18 cellular contexts compared by ENCODE assay signal in genomic region chr11:44005076-44005800, GRCh38. TPM values are rescaled to one million over a fixed set of nuclear protein-coding genes. Genes with fewer than 3 reads are reported as not detected.
DNase-seq lines count a peak whose midpoint lies in the region; ATAC-seq and TF ChIP-seq lines count a peak whose summit lies in the region.
"Had no signal": no experiment of that assay in that cellular context is flagged by ENCODE, and none has a peak within 500 bp of the region (broad histone marks: within the 10 kb centered on the region; RNA-seq: fewer than 3 reads in every experiment).

No MANE protein-coding gene starts in this region.

- CTCF ChIA-PET in WTC11 (lab: Charles Lee): interaction anchor here (0.6 to 3.0 kb wide), 7 partner anchors 17 to 115 kb away, joined by 3 to 10 read pairs (median 4); no protein-coding TSS in a partner anchor

- no peaks in the 10 kb centered on the region for H3K9me3 Mint-ChIP-seq in WTC11
- H3K9me3 Mint-ChIP-seq in neural progenitor cell: no peaks in the 10 kb centered on the region
- H3K9me3 Mint-ChIP-seq: activated T-helper 1 cell treated with anti-CD3 and anti-CD28 coated beads, Interleukin-12 subunit alpha, Interleukin-12 subunit beta, Interleukin-2, Interleukin-4 antibody, amounts not matched to agents 30 ng/mL and 10 ng/mL and 1 ng/mL, durations not matched to agents 14 hours and 24 hours and 36 hours; immature natural killer cell had no signal

- no peaks in the 10 kb centered on the region for H3K9me3 ChIP-seq in neural progenitor cell (ENCODE audit: low read depth)
- no peaks in the 10 kb centered on the region for H3K9me3 ChIP-seq in hepatocyte (ENCODE audit: low read depth)
- H3K9me3 ChIP-seq: SJSA1 had no signal

- no peak overlapping the region for H3K27ac Mint-ChIP-seq in WTC11
- peak overlapping the region; percentile 79 for H3K27ac Mint-ChIP-seq in neural progenitor cell
- H3K27ac Mint-ChIP-seq: activated T-helper 1 cell treated with anti-CD3 and anti-CD28 coated beads, Interleukin-12 subunit alpha, Interleukin-12 subunit beta, Interleukin-2, Interleukin-4 antibody, amounts not matched to agents 30 ng/mL and 10 ng/mL and 1 ng/mL, durations not matched to agents 14 hours and 24 hours and 36 hours; immature natural killer cell had no signal

- no peaks in the 10 kb centered on the region for H3K9me2 ChIP-seq in hepatocyte (replicated peaks; ENCODE audit: insufficient read depth)

- no peaks in the 10 kb centered on the region for H3K79me2 ChIP-seq in neural progenitor cell (ENCODE audit: low read depth)
- no peaks in the 10 kb centered on the region for H3K79me2 ChIP-seq in hepatocyte

- H3K27me3 Mint-ChIP-seq in WTC11 (ENCODE audit: low read depth): no peaks in the 10 kb centered on the region
- H3K27me3 Mint-ChIP-seq in neural progenitor cell (ENCODE audit: insufficient read depth, low read depth): peaks cover 11% of the 10 kb centered on the region

- H3K36me3 Mint-ChIP-seq in WTC11 (no peaks in the 10 kb centered on the region), neural progenitor cell (no peaks in the 10 kb centered on the region)
- H3K36me3 Mint-ChIP-seq: immature natural killer cell had no signal

- no peak overlapping the region for H3K9ac ChIP-seq in neural progenitor cell

- H2AFZ ChIP-seq in neural progenitor cell (replicated peaks) (peak overlapping the region; percentile 82), hepatocyte (no peak overlapping the region)

- ATAC-seq in GM21717 (IDR thresholded peaks at IDR 0.05; ENCODE audit: unreplicated experiment): peak; percentile 68
- ATAC-seq in WTC11: peak; percentile 32; the same call in 1 of the 2 replicates
- ATAC-seq: sciatic nerve had no signal

- H3K27ac ChIP-seq in neural progenitor cell: peak overlapping the region; percentile 37
- H3K27ac ChIP-seq in hepatocyte: no peak overlapping the region
- H3K27ac ChIP-seq: SJSA1 had no signal

- POLR2A ChIA-PET in WTC11 (lab: Charles Lee): interaction anchor here (1.0 kb wide), 1 partner anchor 63 kb away, joined by 7 read pairs; no protein-coding TSS in a partner anchor

- no peak overlapping the region for H3K4me3 ChIP-seq in neural progenitor cell
- no peak overlapping the region for H3K4me3 ChIP-seq in hepatocyte
- H3K4me3 ChIP-seq: SJSA1 had no signal

- 55% methylated on average over 14 of the region's 14 CpGs for WGBS in hepatocyte (ENCODE audit: low lambda C conversion rate, missing lambda C conversion rate)

- H3K4me2 ChIP-seq in neural progenitor cell (peak overlapping the region; percentile 51), hepatocyte (no peak overlapping the region)

- H3F3A ChIP-seq in neural progenitor cell (ENCODE audit: low read depth): peaks cover 18% of the 10 kb centered on the region

- H3K36me3 ChIP-seq in neural progenitor cell (no peaks in the 10 kb centered on the region), hepatocyte (replicated peaks; ENCODE audit: insufficient read depth, low read depth) (no peaks in the 10 kb centered on the region)
- H3K36me3 ChIP-seq: SJSA1 had no signal

- H3K4me3 Mint-ChIP-seq in WTC11 (no peak overlapping the region), neural progenitor cell (no peak overlapping the region)
- H3K4me3 Mint-ChIP-seq: activated T-helper 1 cell treated with anti-CD3 and anti-CD28 coated beads, Interleukin-12 subunit alpha, Interleukin-12 subunit beta, Interleukin-2, Interleukin-4 antibody, amounts not matched to agents 30 ng/mL and 10 ng/mL and 1 ng/mL, durations not matched to agents 14 hours and 24 hours and 36 hours; immature natural killer cell had no signal

- DNase-seq in NCI-H1436 (lab: John Stamatoyannopoulos, UW) (peak; percentile 93), WTC11 (ENCODE audit: low spot score) (no peak), neural progenitor cell (ENCODE audit: low spot score) (peak; percentile 77), NCI-H226 (no peak), DMS53 (lab: John Stamatoyannopoulos, UW) (no peak), hepatocyte (ENCODE audit: low spot score) (no peak)
- DNase-seq in activated CD4-positive, alpha-beta T cell treated with anti-CD3 and anti-CD28 coated beads for 1 hour: no peak
- DNase-seq: C1 segment of cervical spinal cord; effector CD4-positive, alpha-beta T cell; immature natural killer cell; KG1; NCI-H510A treated with DMSO at 0.1 percent for 48 hours had no signal

- H4K20me1 ChIP-seq in neural progenitor cell (ENCODE audit: low read depth) (no peaks in the 10 kb centered on the region), hepatocyte (ENCODE audit: insufficient read depth, poor library complexity, severe bottlenecking) (no peaks in the 10 kb centered on the region)

- no peak for TF ChIP-seq CTCF in WTC11 (IDR thresholded peaks at IDR 0.05)
- no peak for TF ChIP-seq CTCF in neural progenitor cell (IDR thresholded peaks at IDR 0.05)
- no peak for TF ChIP-seq CTCF in hepatocyte (IDR thresholded peaks at IDR 0.05; ENCODE audit: poor library complexity)

- H3K4me1 ChIP-seq in neural progenitor cell (peaks cover 34% of the 10 kb centered on the region), hepatocyte (ENCODE audit: insufficient read depth) (no peaks in the 10 kb centered on the region)

- H3K4me1 Mint-ChIP-seq in WTC11: peaks cover 19% of the 10 kb centered on the region
- H3K4me1 Mint-ChIP-seq in neural progenitor cell: peaks cover 28% of the 10 kb centered on the region
- H3K4me1 Mint-ChIP-seq: immature natural killer cell had no signal

- H3K27me3 ChIP-seq in neural progenitor cell (no peaks in the 10 kb centered on the region), hepatocyte (no peaks in the 10 kb centered on the region)
- H3K27me3 ChIP-seq: SJSA1 had no signal

TF ChIP-seq in WTC11, 78 proteins besides CTCF, POLR2A, EP300 and RAD21:
- TF ChIP-seq ZNF423 (CRISPR knock-in tag; IDR thresholded peaks at IDR 0.05) (no peak), ZNF281 (CRISPR knock-in tag; IDR thresholded peaks at IDR 0.05) (0 out of 2 replicates have a peak, but pooled peaks have one; percentile 40), ZNF121 (CRISPR knock-in tag; IDR thresholded peaks at IDR 0.05) (no peak), ESRRA (CRISPR knock-in tag; IDR thresholded peaks at IDR 0.05; ENCODE audit: borderline replicate concordance) (no peak), ATF2 (CRISPR knock-in tag; IDR thresholded peaks at IDR 0.05; ENCODE audit: borderline replicate concordance, low read depth) (no peak), CREB1 (CRISPR knock-in tag; IDR thresholded peaks at IDR 0.05) (no peak), SMAD4 (CRISPR knock-in tag; IDR thresholded peaks at IDR 0.05) (no peak), ZNF232 (CRISPR knock-in tag; IDR thresholded peaks at IDR 0.05) (no peak)

RNA-seq across cellular contexts. Expression of gene ACCSL, which starts 42.5 kb away (rescaled TPM):
- not detected in 3 replicates for total RNA-seq in WTC11 (2021)
- not detected in 2 replicates for total RNA-seq in neural progenitor cell (ENCODE audit: low replicate concordance)
- not detected in 2 replicates for total RNA-seq in hepatocyte
- not detected in 2 replicates for polyA plus RNA-seq in hepatocyte
- total RNA-seq: activated T-helper 1 cell treated with anti-CD3 and anti-CD28 coated beads, Interleukin-12 subunit alpha, Interleukin-12 subunit beta, Interleukin-2, Interleukin-4 antibody, amounts not matched to agents 30 ng/mL and 10 ng/mL and 1 ng/mL, durations not matched to agents 14 hours and 24 hours and 36 hours; astrocyte; sciatic nerve; subcutaneous adipose tissue had no signal
- polyA plus RNA-seq: immature natural killer cell had no signal

Comparison
In these comparisons a context has a peak if more than half of its experiments do, and no peak if none do; other contexts are left out.
1. DNase-seq: peak in NCI-H1436 (single experiment) and neural progenitor cell (single experiment); none in WTC11 (single experiment), NCI-H226 (single experiment), DMS53 (single experiment), hepatocyte (single experiment) and activated CD4-positive, alpha-beta T cell treated with anti-CD3 and anti-CD28 coated beads for 1 hour (single experiment).